ENCODE assay signal across 1 cellular context in the genomic region with DNA sequence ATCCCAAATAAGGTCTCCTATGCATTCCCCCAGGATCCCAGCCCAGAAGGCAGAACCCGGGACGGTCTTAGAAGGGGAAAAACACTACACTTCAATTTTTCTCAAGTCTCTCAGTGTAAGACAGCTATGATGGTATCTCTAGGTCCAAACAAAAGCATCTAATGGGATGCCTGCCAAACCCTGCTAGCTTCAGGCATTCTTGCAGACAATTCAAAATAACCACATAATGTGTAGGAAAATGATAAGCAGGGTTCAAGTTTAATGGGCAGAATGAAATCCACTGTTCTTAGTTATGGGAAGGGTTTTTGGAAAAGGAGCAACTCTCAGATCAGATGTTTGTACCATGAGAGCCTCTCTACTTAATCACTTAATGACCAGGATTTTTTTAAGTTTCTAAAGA.
A peak's percentile ranks its signal among the peaks of the same experiment; 100 is the strongest.
TF ChIP-seq lines count a peak whose summit lies in the region.

No MANE protein-coding gene starts in this region.

TF ChIP-seq in K562, 482 proteins besides CTCF, POLR2A, EP300 and RAD21 (continued from another document):
- TF ChIP-seq, protein P1, sequence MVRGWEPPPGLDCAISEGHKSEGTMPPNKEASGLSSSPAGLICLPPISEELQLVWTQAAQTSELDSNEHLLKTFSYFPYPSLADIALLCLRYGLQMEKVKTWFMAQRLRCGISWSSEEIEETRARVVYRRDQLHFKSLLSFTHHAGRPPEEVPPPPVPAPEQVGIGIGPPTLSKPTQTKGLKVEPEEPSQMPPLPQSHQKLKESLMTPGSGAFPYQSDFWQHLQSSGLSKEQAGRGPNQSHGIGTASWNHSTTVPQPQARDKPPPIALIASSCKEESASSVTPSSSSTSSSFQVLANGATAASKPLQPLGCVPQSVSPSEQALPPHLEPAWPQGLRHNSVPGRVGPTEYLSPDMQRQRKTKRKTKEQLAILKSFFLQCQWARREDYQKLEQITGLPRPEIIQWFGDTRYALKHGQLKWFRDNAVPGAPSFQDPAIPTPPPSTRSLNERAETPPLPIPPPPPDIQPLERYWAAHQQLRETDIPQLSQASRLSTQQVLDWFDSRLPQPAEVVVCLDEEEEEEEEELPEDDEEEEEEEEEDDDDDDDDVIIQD (CRISPR knock-in tag; IDR thresholded peaks at IDR 0.05): no peak
- TF ChIP-seq GABPA (tag; conservative IDR thresholded peaks at IDR 0.05; ENCODE audit: low read depth) (no peak), MECOM (CRISPR knock-in tag; IDR thresholded peaks at IDR 0.05) (no peak), XRCC4 (IDR thresholded peaks at IDR 0.05; ENCODE audit: extremely low read depth, insufficient read depth, insufficient read length) (no peak), PURB (CRISPR knock-in tag; IDR thresholded peaks at IDR 0.05; ENCODE audit: low read depth) (no peak), NFIC (IDR thresholded peaks at IDR 0.05) (peak; percentile 56), ASH1L (IDR thresholded peaks at IDR 0.05; ENCODE audit: borderline replicate concordance, low read depth, partially characterized antibody) (no peak), EGR1 (conservative IDR thresholded peaks at IDR 0.05) (no peak), TEAD4 (IDR thresholded peaks at IDR 0.05; ENCODE audit: low read length) (peak; percentile 26; the same call in 1 of the 2 replicates), TEAD4 (CRISPR knock-in tag; IDR thresholded peaks at IDR 0.05; ENCODE audit: borderline replicate concordance) (no peak), DPF2 (IDR thresholded peaks at IDR 0.05) (0 out of 2 replicates have a peak, but pooled peaks have one; percentile 8), NCOA2 (IDR thresholded peaks at IDR 0.05; ENCODE audit: partially characterized antibody in 2 of 2) (no peak), NUFIP1 (IDR thresholded peaks at IDR 0.05; ENCODE audit: partially characterized antibody) (no peak), PRMT5 (CRISPR knock-in tag; IDR thresholded peaks at IDR 0.05) (no peak), DIDO1 (tag; IDR thresholded peaks at IDR 0.05; ENCODE audit: low read depth) (no peak), ZNF324 (CRISPR knock-in tag; IDR thresholded peaks at IDR 0.05) (no peak), ADNP (tag; IDR thresholded peaks at IDR 0.05) (peak; percentile 13; the same call in 1 of the 2 replicates), ATF7 (IDR thresholded peaks at IDR 0.05) (no peak)
- TF ChIP-seq, protein P2, sequence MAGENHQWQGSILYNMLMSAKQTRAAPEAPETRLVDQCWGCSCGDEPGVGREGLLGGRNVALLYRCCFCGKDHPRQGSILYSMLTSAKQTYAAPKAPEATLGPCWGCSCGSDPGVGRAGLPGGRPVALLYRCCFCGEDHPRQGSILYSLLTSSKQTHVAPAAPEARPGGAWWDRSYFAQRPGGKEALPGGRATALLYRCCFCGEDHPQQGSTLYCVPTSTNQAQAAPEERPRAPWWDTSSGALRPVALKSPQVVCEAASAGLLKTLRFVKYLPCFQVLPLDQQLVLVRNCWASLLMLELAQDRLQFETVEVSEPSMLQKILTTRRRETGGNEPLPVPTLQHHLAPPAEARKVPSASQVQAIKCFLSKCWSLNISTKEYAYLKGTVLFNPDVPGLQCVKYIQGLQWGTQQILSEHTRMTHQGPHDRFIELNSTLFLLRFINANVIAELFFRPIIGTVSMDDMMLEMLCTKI (IDR thresholded peaks at IDR 0.05; ENCODE audit: partially characterized antibody): no peak
- TF ChIP-seq, protein P3, sequence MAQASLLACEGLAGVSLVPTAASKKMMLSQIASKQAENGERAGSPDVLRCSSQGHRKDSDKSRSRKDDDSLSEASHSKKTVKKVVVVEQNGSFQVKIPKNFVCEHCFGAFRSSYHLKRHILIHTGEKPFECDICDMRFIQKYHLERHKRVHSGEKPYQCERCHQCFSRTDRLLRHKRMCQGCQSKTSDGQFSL (CRISPR knock-in tag; IDR thresholded peaks at IDR 0.05): no peak
- TF ChIP-seq, protein P3 (tag; IDR thresholded peaks at IDR 0.05): no peak
- TF ChIP-seq, protein P4, sequence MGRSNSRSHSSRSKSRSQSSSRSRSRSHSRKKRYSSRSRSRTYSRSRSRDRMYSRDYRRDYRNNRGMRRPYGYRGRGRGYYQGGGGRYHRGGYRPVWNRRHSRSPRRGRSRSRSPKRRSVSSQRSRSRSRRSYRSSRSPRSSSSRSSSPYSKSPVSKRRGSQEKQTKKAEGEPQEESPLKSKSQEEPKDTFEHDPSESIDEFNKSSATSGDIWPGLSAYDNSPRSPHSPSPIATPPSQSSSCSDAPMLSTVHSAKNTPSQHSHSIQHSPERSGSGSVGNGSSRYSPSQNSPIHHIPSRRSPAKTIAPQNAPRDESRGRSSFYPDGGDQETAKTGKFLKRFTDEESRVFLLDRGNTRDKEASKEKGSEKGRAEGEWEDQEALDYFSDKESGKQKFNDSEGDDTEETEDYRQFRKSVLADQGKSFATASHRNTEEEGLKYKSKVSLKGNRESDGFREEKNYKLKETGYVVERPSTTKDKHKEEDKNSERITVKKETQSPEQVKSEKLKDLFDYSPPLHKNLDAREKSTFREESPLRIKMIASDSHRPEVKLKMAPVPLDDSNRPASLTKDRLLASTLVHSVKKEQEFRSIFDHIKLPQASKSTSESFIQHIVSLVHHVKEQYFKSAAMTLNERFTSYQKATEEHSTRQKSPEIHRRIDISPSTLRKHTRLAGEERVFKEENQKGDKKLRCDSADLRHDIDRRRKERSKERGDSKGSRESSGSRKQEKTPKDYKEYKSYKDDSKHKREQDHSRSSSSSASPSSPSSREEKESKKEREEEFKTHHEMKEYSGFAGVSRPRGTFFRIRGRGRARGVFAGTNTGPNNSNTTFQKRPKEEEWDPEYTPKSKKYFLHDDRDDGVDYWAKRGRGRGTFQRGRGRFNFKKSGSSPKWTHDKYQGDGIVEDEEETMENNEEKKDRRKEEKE (IDR thresholded peaks at IDR 0.05; ENCODE audit: borderline replicate concordance in 1 of 2, control insufficient read depth in 1 of 2, low read depth in 2 of 2, low read length in 1 of 2): no peak
